Comparison of ENCODE assay signal across 1 cellular context in the genomic region with DNA sequence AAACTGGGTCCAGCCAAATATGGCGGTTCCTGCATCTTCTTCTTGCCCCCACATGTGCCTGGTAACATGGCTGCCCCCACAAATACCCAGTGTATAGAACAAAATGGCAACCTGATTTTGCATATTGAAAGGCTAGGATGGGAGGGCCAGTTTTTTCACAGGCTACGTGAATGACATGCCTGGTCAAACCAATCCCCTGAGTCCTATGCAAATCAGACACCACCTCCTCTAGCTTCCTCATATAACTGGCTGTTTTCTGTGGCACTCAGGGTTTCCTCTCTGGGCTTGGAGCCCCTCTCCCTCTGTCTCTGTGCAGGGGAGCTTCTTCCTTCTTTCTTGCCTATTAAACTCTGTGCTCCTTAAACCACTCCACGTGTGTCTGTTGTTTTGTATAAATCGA.
TF ChIP-seq lines count a peak whose summit lies in the region.

No MANE protein-coding gene starts in this region.

TF ChIP-seq in A549, 52 proteins besides CTCF, POLR2A, EP300 and RAD21 (continued from another document):
- TF ChIP-seq, protein P1, sequence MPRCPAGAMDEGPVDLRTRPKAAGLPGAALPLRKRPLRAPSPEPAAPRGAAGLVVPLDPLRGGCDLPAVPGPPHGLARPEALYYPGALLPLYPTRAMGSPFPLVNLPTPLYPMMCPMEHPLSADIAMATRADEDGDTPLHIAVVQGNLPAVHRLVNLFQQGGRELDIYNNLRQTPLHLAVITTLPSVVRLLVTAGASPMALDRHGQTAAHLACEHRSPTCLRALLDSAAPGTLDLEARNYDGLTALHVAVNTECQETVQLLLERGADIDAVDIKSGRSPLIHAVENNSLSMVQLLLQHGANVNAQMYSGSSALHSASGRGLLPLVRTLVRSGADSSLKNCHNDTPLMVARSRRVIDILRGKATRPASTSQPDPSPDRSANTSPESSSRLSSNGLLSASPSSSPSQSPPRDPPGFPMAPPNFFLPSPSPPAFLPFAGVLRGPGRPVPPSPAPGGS (IDR thresholded peaks at IDR 0.05): no peak
- TF ChIP-seq, protein P2, sequence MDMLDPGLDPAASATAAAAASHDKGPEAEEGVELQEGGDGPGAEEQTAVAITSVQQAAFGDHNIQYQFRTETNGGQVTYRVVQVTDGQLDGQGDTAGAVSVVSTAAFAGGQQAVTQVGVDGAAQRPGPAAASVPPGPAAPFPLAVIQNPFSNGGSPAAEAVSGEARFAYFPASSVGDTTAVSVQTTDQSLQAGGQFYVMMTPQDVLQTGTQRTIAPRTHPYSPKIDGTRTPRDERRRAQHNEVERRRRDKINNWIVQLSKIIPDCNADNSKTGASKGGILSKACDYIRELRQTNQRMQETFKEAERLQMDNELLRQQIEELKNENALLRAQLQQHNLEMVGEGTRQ (IDR thresholded peaks at IDR 0.05): no peak
- no peak for TF ChIP-seq CBX2 (IDR thresholded peaks at IDR 0.05; ENCODE audit: borderline replicate concordance, low read depth)
- TF ChIP-seq ZNF302 (CRISPR knock-in tag; IDR thresholded peaks at IDR 0.05): no peak
- no peak for TF ChIP-seq NFE2L2 (conservative IDR thresholded peaks at IDR 0.05; ENCODE audit: low read length)
- TF ChIP-seq, protein P3, sequence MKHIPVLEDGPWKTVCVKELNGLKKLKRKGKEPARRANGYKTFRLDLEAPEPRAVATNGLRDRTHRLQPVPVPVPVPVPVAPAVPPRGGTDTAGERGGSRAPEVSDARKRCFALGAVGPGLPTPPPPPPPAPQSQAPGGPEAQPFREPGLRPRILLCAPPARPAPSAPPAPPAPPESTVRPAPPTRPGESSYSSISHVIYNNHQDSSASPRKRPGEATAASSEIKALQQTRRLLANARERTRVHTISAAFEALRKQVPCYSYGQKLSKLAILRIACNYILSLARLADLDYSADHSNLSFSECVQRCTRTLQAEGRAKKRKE (CRISPR knock-in tag; IDR thresholded peaks at IDR 0.05; ENCODE audit: low read depth): no peak
- TF ChIP-seq TP53 (CRISPR knock-in tag; IDR thresholded peaks at IDR 0.05): no peak
- TF ChIP-seq NR3C1 (IDR thresholded peaks at IDR 0.05): no peak
- TF ChIP-seq, protein P4, sequence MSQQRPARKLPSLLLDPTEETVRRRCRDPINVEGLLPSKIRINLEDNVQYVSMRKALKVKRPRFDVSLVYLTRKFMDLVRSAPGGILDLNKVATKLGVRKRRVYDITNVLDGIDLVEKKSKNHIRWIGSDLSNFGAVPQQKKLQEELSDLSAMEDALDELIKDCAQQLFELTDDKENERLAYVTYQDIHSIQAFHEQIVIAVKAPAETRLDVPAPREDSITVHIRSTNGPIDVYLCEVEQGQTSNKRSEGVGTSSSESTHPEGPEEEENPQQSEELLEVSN (IDR thresholded peaks at IDR 0.05; ENCODE audit: borderline replicate concordance, low read depth): no peak
- TF ChIP-seq, protein P5, sequence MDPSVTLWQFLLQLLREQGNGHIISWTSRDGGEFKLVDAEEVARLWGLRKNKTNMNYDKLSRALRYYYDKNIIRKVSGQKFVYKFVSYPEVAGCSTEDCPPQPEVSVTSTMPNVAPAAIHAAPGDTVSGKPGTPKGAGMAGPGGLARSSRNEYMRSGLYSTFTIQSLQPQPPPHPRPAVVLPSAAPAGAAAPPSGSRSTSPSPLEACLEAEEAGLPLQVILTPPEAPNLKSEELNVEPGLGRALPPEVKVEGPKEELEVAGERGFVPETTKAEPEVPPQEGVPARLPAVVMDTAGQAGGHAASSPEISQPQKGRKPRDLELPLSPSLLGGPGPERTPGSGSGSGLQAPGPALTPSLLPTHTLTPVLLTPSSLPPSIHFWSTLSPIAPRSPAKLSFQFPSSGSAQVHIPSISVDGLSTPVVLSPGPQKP (IDR thresholded peaks at IDR 0.05; ENCODE audit: low read depth, low read length): no peak
- no peak for TF ChIP-seq NPAS2 (CRISPR knock-in tag; IDR thresholded peaks at IDR 0.05; ENCODE audit: borderline replicate concordance)
- no peak for TF ChIP-seq RNF2 (IDR thresholded peaks at IDR 0.05; ENCODE audit: borderline replicate concordance, low read depth)
- no peak for TF ChIP-seq CHD4 (IDR thresholded peaks at IDR 0.05; ENCODE audit: borderline replicate concordance)
- TF ChIP-seq GATA3 (IDR thresholded peaks at IDR 0.05; ENCODE audit: borderline replicate concordance): no peak
- TF ChIP-seq POLR2AphosphoS2 (conservative IDR thresholded peaks at IDR 0.05; ENCODE audit: low read length): no peak
